In genomic region chr22:42317691-42318547, GRCh38 we compare ENCODE assay signal across 8 cellular contexts. TPM values are rescaled to one million over a fixed set of nuclear protein-coding genes. Genes with fewer than 3 reads are reported as not detected.
DNase-seq lines count a peak whose midpoint lies in the region; ATAC-seq and TF ChIP-seq lines count a peak whose summit lies in the region.

No MANE protein-coding gene starts in this region.

- peak; percentile 12 for ATAC-seq in foreskin keratinocyte
- no peak for ATAC-seq in stimulated activated effector memory CD8-positive, alpha-beta T cell treated with anti-CD3 and anti-CD28 coated beads, Interleukin-12 subunit alpha, Interleukin-12 subunit beta, amount 100 ng/mL, for 72 hours
- no peak for ATAC-seq in GM19035 (IDR thresholded peaks at IDR 0.05; ENCODE audit: unreplicated experiment)

- peaks cover 8% of the 10 kb centered on the region for H3K36me3 Mint-ChIP-seq in stimulated activated effector memory CD8-positive, alpha-beta T cell treated with anti-CD3 and anti-CD28 coated beads, Interleukin-12 subunit alpha, Interleukin-12 subunit beta, amount 100 ng/mL, for 72 hours

- DNase-seq in NCI-H1417 (lab: John Stamatoyannopoulos, UW) = peak; percentile 47 to 76 (median 53)
- no peak for DNase-seq in NCI-H1417 treated with DMSO at 0.1 percent for 48 hours (lab: John Stamatoyannopoulos, UW)
- DNase-seq in NCI-H446 treated with DMSO at 0.1 percent for 48 hours (lab: John Stamatoyannopoulos, UW) = peak; percentile 61
- peak; percentile 29 to 55 for DNase-seq in foreskin keratinocyte
- no peak for DNase-seq in stimulated activated effector memory CD8-positive, alpha-beta T cell treated with anti-CD3 and anti-CD28 coated beads, Interleukin-12 subunit alpha, Interleukin-12 subunit beta, amount 100 ng/mL, for 72 hours (ENCODE audit: low spot score in 2 of 2)
- no peak for DNase-seq in osteoblast (ENCODE audit: insufficient read length, low spot score, missing footprints)
- no peak for DNase-seq in activated effector memory CD4-positive, alpha-beta T cell treated with Interleukin-2 at 50 U/mL for 16 hours

- no peaks in the 10 kb centered on the region for H3K9me3 Mint-ChIP-seq in stimulated activated effector memory CD8-positive, alpha-beta T cell treated with anti-CD3 and anti-CD28 coated beads, Interleukin-12 subunit alpha, Interleukin-12 subunit beta, amount 100 ng/mL, for 72 hours

- no peak overlapping the region for H2AFZ ChIP-seq in osteoblast (ENCODE audit: low read length)

- H3K4me3 Mint-ChIP-seq in stimulated activated effector memory CD8-positive, alpha-beta T cell treated with anti-CD3 and anti-CD28 coated beads, Interleukin-12 subunit alpha, Interleukin-12 subunit beta, amount 100 ng/mL, for 72 hours = no peak overlapping the region

- no peaks in the 10 kb centered on the region for H3K79me2 ChIP-seq in osteoblast (ENCODE audit: insufficient read depth, low read length)

- H3K4me1 ChIP-seq in foreskin keratinocyte (peaks cover 24% of the 10 kb centered on the region), osteoblast (ENCODE audit: insufficient read depth, low read length) (no peaks in the 10 kb centered on the region)

- peaks cover 7% of the 10 kb centered on the region for H4K20me1 ChIP-seq in osteoblast (ENCODE audit: insufficient read depth, low read length)

- peak overlapping the region; percentile 76 for H3K27ac Mint-ChIP-seq in stimulated activated effector memory CD8-positive, alpha-beta T cell treated with anti-CD3 and anti-CD28 coated beads, Interleukin-12 subunit alpha, Interleukin-12 subunit beta, amount 100 ng/mL, for 72 hours

- H3K36me3 ChIP-seq in osteoblast (ENCODE audit: insufficient read depth, low read length) = no peaks in the 10 kb centered on the region

- TF ChIP-seq CTCF in foreskin keratinocyte (conservative IDR thresholded peaks at IDR 0.05) (no peak), osteoblast (IDR thresholded peaks at IDR 0.05; ENCODE audit: extremely low read depth, low read depth, low read length) (no peak)

- H3K9me3 ChIP-seq in osteoblast (ENCODE audit: low read depth, low read length) = no peaks in the 10 kb centered on the region

- no peak overlapping the region for H3K4me3 ChIP-seq in osteoblast (ENCODE audit: insufficient read depth, low read length)

- H3K4me1 Mint-ChIP-seq in stimulated activated effector memory CD8-positive, alpha-beta T cell treated with anti-CD3 and anti-CD28 coated beads, Interleukin-12 subunit alpha, Interleukin-12 subunit beta, amount 100 ng/mL, for 72 hours = peaks cover 33% of the 10 kb centered on the region

- H3K4me2 ChIP-seq in osteoblast (ENCODE audit: insufficient read depth, low read length) = no peak overlapping the region

- peaks cover 8% of the 10 kb centered on the region for H3K27me3 ChIP-seq in foreskin keratinocyte
- peaks cover 20% of the 10 kb centered on the region for H3K27me3 ChIP-seq in osteoblast (ENCODE audit: insufficient read depth, low read length)

- H3K27ac ChIP-seq in foreskin keratinocyte = no peak overlapping the region
- H3K27ac ChIP-seq in osteoblast (ENCODE audit: low read depth, low read length) = no peak overlapping the region

RNA-seq across cellular contexts. Expression of gene TCF20, which starts 47.5 kb away (rescaled TPM):
- total RNA-seq in foreskin keratinocyte (54.4 and 55.9 TPM in 2 replicates), osteoblast (30.9 and 35.1 TPM in 2 replicates)
- polyA plus RNA-seq in foreskin keratinocyte = 9.9 and 11.9 TPM in 2 replicates

Comparison
In these comparisons a context has a peak if more than half of its experiments do, and no peak if none do; other contexts are left out.
1. DNase-seq: peak in NCI-H1417 (3 of 3), NCI-H446 treated with DMSO at 0.1 percent for 48 hours (single experiment) and foreskin keratinocyte (2 of 2); none in NCI-H1417 treated with DMSO at 0.1 percent for 48 hours (single experiment), stimulated activated effector memory CD8-positive, alpha-beta T cell treated with anti-CD3 and anti-CD28 coated beads, Interleukin-12 subunit alpha, Interleukin-12 subunit beta, amount 100 ng/mL, for 72 hours (0 of 2), osteoblast (single experiment) and activated effector memory CD4-positive, alpha-beta T cell treated with Interleukin-2 at 50 U/mL for 16 hours (single experiment).